Comparison of ENCODE assay signal across 8 cellular contexts in genomic region chr7:158705234-158705890, GRCh38. TPM values are rescaled to one million over a fixed set of nuclear protein-coding genes. Genes with fewer than 3 reads are reported as not detected.
DNase-seq lines count a peak whose midpoint lies in the region; ATAC-seq and TF ChIP-seq lines count a peak whose summit lies in the region.

No MANE protein-coding gene starts in this region.

- H3K79me2 ChIP-seq in neural cell (replicated peaks; ENCODE audit: insufficient read depth, low read length), result peaks cover 19% of the 10 kb centered on the region

- TF ChIP-seq CTCF in 22Rv1 (IDR thresholded peaks at IDR 0.05) (no peak), neural cell (IDR thresholded peaks at IDR 0.05; ENCODE audit: poor library complexity, severe bottlenecking) (no peak)

- H3K27me3 ChIP-seq in effector memory CD4-positive, alpha-beta T cell (replicated peaks; ENCODE audit: control insufficient read depth, insufficient read depth, low read length, poor library complexity, severe bottlenecking), result no peaks in the 10 kb centered on the region
- no peaks in the 10 kb centered on the region for H3K27me3 ChIP-seq in neural cell (ENCODE audit: insufficient read depth, low read depth, low read length)

- H3K4me2 ChIP-seq in neural cell (ENCODE audit: low read length), result peak overlapping the region; percentile 45

- no peaks in the 10 kb centered on the region for H3K36me3 ChIP-seq in effector memory CD4-positive, alpha-beta T cell (ENCODE audit: control insufficient read depth, insufficient read depth, low read length)
- no peaks in the 10 kb centered on the region for H3K36me3 ChIP-seq in neural cell (ENCODE audit: insufficient read depth, low read length)

- no peaks in the 10 kb centered on the region for H3K9me2 ChIP-seq in neural cell (ENCODE audit: insufficient read depth, low read length)

- H3F3A ChIP-seq in neural cell (ENCODE audit: insufficient read depth, low read length, poor library complexity, severe bottlenecking), result no peaks in the 10 kb centered on the region

- H3K4me3 ChIP-seq in effector memory CD4-positive, alpha-beta T cell (ENCODE audit: insufficient read depth, low read depth, low read length, poor library complexity, severe bottlenecking), result peak overlapping the region; percentile 65
- peak overlapping the region; percentile 72 for H3K4me3 ChIP-seq in neural cell (ENCODE audit: low read length)

- no peaks in the 10 kb centered on the region for H4K20me1 ChIP-seq in neural cell (ENCODE audit: insufficient read depth)

- peaks cover 6% of the 10 kb centered on the region for H3K4me1 ChIP-seq in effector memory CD4-positive, alpha-beta T cell (ENCODE audit: control insufficient read depth, insufficient read depth, low read length, poor library complexity, severe bottlenecking)

- no peaks in the 10 kb centered on the region for H3K9me3 ChIP-seq in effector memory CD4-positive, alpha-beta T cell (ENCODE audit: control insufficient read depth, low read length)
- H3K9me3 ChIP-seq in neural cell (ENCODE audit: low read length), result no peaks in the 10 kb centered on the region

- H2AFZ ChIP-seq in neural cell (ENCODE audit: low read depth, low read length), result peak overlapping the region; percentile 74

- peak; percentile 12 for ATAC-seq in GM19351 (IDR thresholded peaks at IDR 0.05; ENCODE audit: unreplicated experiment)
- no peak for ATAC-seq in GM19463 (IDR thresholded peaks at IDR 0.05; ENCODE audit: unreplicated experiment)

- TF ChIP-seq EP300 in neural cell (conservative IDR thresholded peaks at IDR 0.05; ENCODE audit: poor library complexity, severe bottlenecking), result no peak

- no peak for TF ChIP-seq RAD21 in neural cell (conservative IDR thresholded peaks at IDR 0.05)

- H3K27ac ChIP-seq in 22Rv1, result peak overlapping the region; percentile 86
- peak overlapping the region; percentile 64 for H3K27ac ChIP-seq in effector memory CD4-positive, alpha-beta T cell (ENCODE audit: insufficient read depth, low read length, poor library complexity, severe bottlenecking)
- peak overlapping the region; percentile 71 for H3K27ac ChIP-seq in neural cell (ENCODE audit: low read length)

- peak overlapping the region; percentile 79 for H3K9ac ChIP-seq in neural cell (ENCODE audit: low read length)

- DNase-seq in OCI-M1 (lab: John Stamatoyannopoulos, UW), result peak; percentile 24
- no peak for DNase-seq in effector memory CD4-positive, alpha-beta T cell
- no peak for DNase-seq in ureter (ENCODE audit: low spot score)
- DNase-seq in NCI-H2029 treated with DMSO at 0.1 percent for 48 hours (lab: John Stamatoyannopoulos, UW), result no peak

TF ChIP-seq in neural cell, 6 proteins besides CTCF, POLR2A, EP300 and RAD21:
- TF ChIP-seq MXI1 (conservative IDR thresholded peaks at IDR 0.05; ENCODE audit: poor library complexity, severe bottlenecking), result no peak
- no peak for TF ChIP-seq EZH2 (IDR thresholded peaks at IDR 0.05; ENCODE audit: borderline replicate concordance, insufficient read depth, low read length, poor library complexity, severe bottlenecking)
- no peak for TF ChIP-seq REST (IDR thresholded peaks at IDR 0.05; ENCODE audit: borderline replicate concordance)
- TF ChIP-seq TAF1 (IDR thresholded peaks at IDR 0.05; ENCODE audit: low read depth), result no peak
- no peak for TF ChIP-seq SMC3 (conservative IDR thresholded peaks at IDR 0.05; ENCODE audit: poor library complexity)
- TF ChIP-seq POLR2AphosphoS5 (IDR thresholded peaks at IDR 0.05), result no peak

RNA-seq across cellular contexts. Expression of gene NCAPG2, which starts 0.8 kb away (rescaled TPM):
- 8.3 and 9.5 TPM in 2 replicates for polyA plus RNA-seq in neural cell
- 11.7 and 13.9 TPM in 2 replicates for polyA minus RNA-seq in neural cell
- 6.3 TPM for total RNA-seq in ureter
